Comparison of ENCODE assay signal across 27 cellular contexts in the genomic region with DNA sequence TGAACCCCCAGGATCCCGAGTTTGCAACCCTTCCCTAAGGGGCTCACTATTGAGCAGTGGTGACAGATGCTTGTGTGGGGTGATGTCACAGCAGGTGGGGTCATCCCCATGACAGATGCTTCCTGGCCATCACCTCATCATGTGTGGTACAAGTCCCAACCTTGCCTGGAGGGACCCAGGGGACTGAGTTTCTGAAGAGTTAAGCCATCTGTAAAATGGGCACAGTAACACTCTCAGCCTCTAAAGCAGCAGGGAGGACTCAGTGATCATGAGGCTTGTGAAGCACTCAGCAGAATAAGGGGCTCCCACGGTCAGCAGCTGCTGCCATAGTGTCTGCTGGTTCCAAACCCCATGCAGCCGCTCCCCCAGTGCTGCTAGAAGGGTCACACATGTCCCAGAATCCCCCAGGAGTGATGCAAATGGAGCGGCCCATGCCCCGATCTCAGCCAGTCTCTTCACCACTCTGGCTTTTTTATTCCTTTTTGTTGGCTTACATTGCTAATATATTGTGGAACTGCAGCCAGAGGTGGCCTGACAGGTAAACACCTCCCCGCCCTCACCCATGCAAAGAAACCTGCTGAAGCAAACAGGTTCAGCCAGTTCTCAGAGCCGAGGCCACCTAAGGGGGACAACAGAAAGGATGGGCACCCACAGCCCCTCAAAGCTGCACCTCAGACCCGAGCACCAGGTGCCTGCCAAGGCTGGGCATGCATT.
A peak's percentile ranks its signal among the peaks of the same experiment; 100 is the strongest.
DNase-seq lines count a peak whose midpoint lies in the region; ATAC-seq and TF ChIP-seq lines count a peak whose summit lies in the region.
"Had no signal": no experiment of that assay in that cellular context is flagged by ENCODE, and none has a peak within 500 bp of the region (broad histone marks: within the 10 kb centered on the region; RNA-seq: fewer than 3 reads in every experiment).

No MANE protein-coding gene starts in this region.

- H3K4me3 ChIP-seq in GM23338, result no peak overlapping the region
- H3K4me3 ChIP-seq: esophagus squamous epithelium, gastrocnemius medialis, GM12878, sigmoid colon, suprapubic skin, vagina had no signal

- peaks cover 46% of the 10 kb centered on the region for H3K79me2 ChIP-seq in GM23338 (replicated peaks; ENCODE audit: insufficient read depth)
- H3K79me2 ChIP-seq: parathyroid adenoma had no signal

- peaks cover 5% of the 10 kb centered on the region for H3K27me3 Mint-ChIP-seq in GM23338 (ENCODE audit: insufficient read depth, low read depth, poor library complexity)
- H3K27me3 Mint-ChIP-seq: activated CD4-positive, alpha-beta T cell treated with anti-CD3 and anti-CD28 coated beads, Interleukin-2, amount 10 ng/mL, durations not matched to agents 24 days and 14 days; activated naive CD8-positive, alpha-beta T cell treated with anti-CD3 and anti-CD28 coated beads for 36 hours; activated T-helper 17 cell treated with anti-CD3 and anti-CD28 coated beads, Interleukin-2, amount 50 U/mL, for 72 hours; CD4-positive, alpha-beta memory T cell; memory B cell; naive thymus-derived CD4-positive, alpha-beta T cell; T-cell had no signal

- H3K36me3 Mint-ChIP-seq in GM23338 (ENCODE audit: low read depth), result peaks cover 70% of the 10 kb centered on the region
- peaks cover 5% of the 10 kb centered on the region for H3K36me3 Mint-ChIP-seq in stimulated activated effector memory CD8-positive, alpha-beta T cell treated with anti-CD3 and anti-CD28 coated beads, Interleukin-12 subunit alpha, Interleukin-12 subunit beta, amount 100 ng/mL, for 72 hours

- H3K4me1 Mint-ChIP-seq in GM23338, result peaks cover 29% of the 10 kb centered on the region
- peaks cover 38% of the 10 kb centered on the region for H3K4me1 Mint-ChIP-seq in stimulated activated effector memory CD8-positive, alpha-beta T cell treated with anti-CD3 and anti-CD28 coated beads, Interleukin-12 subunit alpha, Interleukin-12 subunit beta, amount 100 ng/mL, for 72 hours

- H4K20me1 ChIP-seq in GM23338 (replicated peaks; ENCODE audit: insufficient read depth), result no peaks in the 10 kb centered on the region

- ATAC-seq in GM23338, result peak; percentile 60
- no peak for ATAC-seq in stimulated activated effector memory CD8-positive, alpha-beta T cell treated with anti-CD3 and anti-CD28 coated beads, Interleukin-12 subunit alpha, Interleukin-12 subunit beta, amount 100 ng/mL, for 72 hours
- ATAC-seq: activated T-helper 17 cell treated with anti-CD3 and anti-CD28 coated beads, Interleukin-2, amount 50 U/mL, for 72 hours; gastrocnemius medialis; GM12878; naive thymus-derived CD4-positive, alpha-beta T cell; T-cell had no signal

- H3K27ac ChIP-seq in GM23338 (ENCODE audit: low read depth), result no peak overlapping the region
- H3K27ac ChIP-seq: gastrocnemius medialis, parathyroid adenoma, sigmoid colon, suprapubic skin, vagina had no signal

- H3K9me2 ChIP-seq in GM23338 (ENCODE audit: insufficient read depth), result 0 out of 2 replicates have a peak, but pooled peaks cover 4% of the 10 kb centered on the region

- peaks cover 7% of the 10 kb centered on the region; the same call in 1 of the 2 replicates for H3K36me3 ChIP-seq in GM23338 (ENCODE audit: insufficient read depth)
- H3K36me3 ChIP-seq: esophagus squamous epithelium, gastrocnemius medialis, sigmoid colon, suprapubic skin, vagina had no signal

- no peak overlapping the region for H2AFZ ChIP-seq in GM23338
- H2AFZ ChIP-seq: parathyroid adenoma had no signal

- peak overlapping the region; percentile 34; the same call in 1 of the 2 replicates for H3K27ac Mint-ChIP-seq in GM23338
- peak overlapping the region; percentile 29 for H3K27ac Mint-ChIP-seq in stimulated activated effector memory CD8-positive, alpha-beta T cell treated with anti-CD3 and anti-CD28 coated beads, Interleukin-12 subunit alpha, Interleukin-12 subunit beta, amount 100 ng/mL, for 72 hours
- H3K27ac Mint-ChIP-seq: activated CD4-positive, alpha-beta T cell treated with anti-CD3 and anti-CD28 coated beads, Interleukin-2, amount 10 ng/mL, durations not matched to agents 24 days and 14 days; memory B cell had no signal

- peak overlapping the region; percentile 32; the same call in 1 of the 2 replicates for H3K4me2 ChIP-seq in GM23338

- DNase-seq in GM23338 (ENCODE audit: low spot score) (no peak), NCI-H526 treated with DMSO at 0.1 percent for 48 hours (lab: John Stamatoyannopoulos, UW) (peak; percentile 9), left kidney (ENCODE audit: low read depth, low spot score) (peak; percentile 68), NCI-H1048 (lab: John Stamatoyannopoulos, UW) (no peak)
- DNase-seq in stimulated activated effector memory CD8-positive, alpha-beta T cell treated with anti-CD3 and anti-CD28 coated beads, Interleukin-12 subunit alpha, Interleukin-12 subunit beta, amount 100 ng/mL, for 72 hours (ENCODE audit: low spot score in 2 of 2), result no peak
- DNase-seq in stimulated activated CD4-positive, alpha-beta T cell treated with anti-CD3 and anti-CD28 coated beads, Interleukin-1b, Interleukin-23, amount 100 ng/mL, for 48 hours, result no peak
- DNase-seq in stimulated activated CD4-positive, alpha-beta T cell treated with anti-CD3 and anti-CD28 coated beads, Interleukin-15, amount 100 ng/mL, for 24 hours, result no peak
- DNase-seq: activated CD4-positive, alpha-beta T cell treated with anti-CD3 and anti-CD28 coated beads, Interleukin-2, amount 10 ng/mL, durations not matched to agents 24 days and 14 days; activated naive CD8-positive, alpha-beta T cell treated with anti-CD3 and anti-CD28 coated beads for 36 hours; CD4-positive, alpha-beta memory T cell; DND-41; effector CD8-positive, alpha-beta T cell; esophagus squamous epithelium; gastrocnemius medialis; naive thymus-derived CD4-positive, alpha-beta T cell; NCI-H1092 treated with DMSO at 0.1 percent for 48 hours; NCI-H1930; NCI-H226; SHP77 treated with DMSO at 0.1 percent for 48 hours; sigmoid colon; T-cell had no signal

- no peak overlapping the region for H3K4me3 Mint-ChIP-seq in GM23338
- no peak overlapping the region for H3K4me3 Mint-ChIP-seq in stimulated activated effector memory CD8-positive, alpha-beta T cell treated with anti-CD3 and anti-CD28 coated beads, Interleukin-12 subunit alpha, Interleukin-12 subunit beta, amount 100 ng/mL, for 72 hours
- H3K4me3 Mint-ChIP-seq: activated CD4-positive, alpha-beta T cell treated with anti-CD3 and anti-CD28 coated beads, Interleukin-2, amount 10 ng/mL, durations not matched to agents 24 days and 14 days; activated naive CD8-positive, alpha-beta T cell treated with anti-CD3 and anti-CD28 coated beads for 36 hours; CD4-positive, alpha-beta memory T cell; memory B cell; T-cell had no signal

- no peaks in the 10 kb centered on the region for H3F3A ChIP-seq in GM23338 (replicated peaks; ENCODE audit: low read depth)

- H3K9me3 Mint-ChIP-seq in GM23338, result peaks cover 44% of the 10 kb centered on the region
- peaks cover 29% of the 10 kb centered on the region for H3K9me3 Mint-ChIP-seq in stimulated activated effector memory CD8-positive, alpha-beta T cell treated with anti-CD3 and anti-CD28 coated beads, Interleukin-12 subunit alpha, Interleukin-12 subunit beta, amount 100 ng/mL, for 72 hours

- no peaks in the 10 kb centered on the region for H3K27me3 ChIP-seq in GM23338 (ENCODE audit: insufficient read depth)
- H3K27me3 ChIP-seq: esophagus squamous epithelium, gastrocnemius medialis, sigmoid colon, suprapubic skin, vagina had no signal

- no peak for TF ChIP-seq CTCF in GM23338 (conservative IDR thresholded peaks at IDR 0.05; ENCODE audit: low read depth in 2 of 2)

- peaks cover 10% of the 10 kb centered on the region for H3K4me1 ChIP-seq in GM23338 (ENCODE audit: insufficient read depth)
- H3K4me1 ChIP-seq: gastrocnemius medialis, parathyroid adenoma, sigmoid colon, vagina had no signal

TF ChIP-seq in GM23338, 12 proteins besides CTCF, POLR2A, EP300 and RAD21 (continues in another document):
- no peak for TF ChIP-seq JUNB (IDR thresholded peaks at IDR 0.05; ENCODE audit: unreplicated experiment)

Comparison
In these comparisons a context has a peak if more than half of its experiments do, and no peak if none do; other contexts are left out.
1. DNase-seq: peak in NCI-H526 treated with DMSO at 0.1 percent for 48 hours (single experiment) and left kidney (single experiment); none in GM23338 (single experiment), stimulated activated effector memory CD8-positive, alpha-beta T cell treated with anti-CD3 and anti-CD28 coated beads, Interleukin-12 subunit alpha, Interleukin-12 subunit beta, amount 100 ng/mL, for 72 hours (0 of 2), NCI-H1048 (single experiment), stimulated activated CD4-positive, alpha-beta T cell treated with anti-CD3 and anti-CD28 coated beads, Interleukin-1b, Interleukin-23, amount 100 ng/mL, for 48 hours (single experiment) and stimulated activated CD4-positive, alpha-beta T cell treated with anti-CD3 and anti-CD28 coated beads, Interleukin-15, amount 100 ng/mL, for 24 hours (single experiment).